Comparison of ENCODE assay signal across 5 cellular contexts in the genomic region with DNA sequence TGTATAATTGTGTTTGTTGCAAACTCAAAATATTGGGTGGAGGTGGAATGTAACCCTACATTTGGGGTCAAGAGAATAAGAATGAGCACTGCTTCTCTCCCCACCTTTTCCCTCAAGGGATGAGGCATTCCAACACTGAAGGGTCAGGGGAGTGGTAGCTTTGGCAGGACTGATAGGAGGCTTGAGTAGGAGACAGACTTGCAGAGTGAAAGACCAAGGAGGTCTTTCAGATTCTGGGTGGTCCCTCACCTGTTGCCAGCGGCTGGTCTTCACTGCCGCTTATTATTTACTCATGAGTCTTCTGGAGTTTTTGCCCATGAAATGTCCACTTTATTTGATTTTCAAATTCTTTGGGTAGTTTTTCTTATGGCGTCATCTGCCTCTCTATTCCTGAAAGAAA.
"Had no signal": no experiment of that assay in that cellular context is flagged by ENCODE, and none has a peak within 500 bp of the region (broad histone marks: within the 10 kb centered on the region; RNA-seq: fewer than 3 reads in every experiment).

No MANE protein-coding gene starts in this region.

- ATAC-seq: GM23338 had no signal

- H3K27ac Mint-ChIP-seq: GM23338, H9, IgD-negative memory B cell had no signal

- DNase-seq: H9, HCEC 1CT, KBM-7 had no signal

- H3K27me3 Mint-ChIP-seq: IgD-negative memory B cell had no signal

- H3K4me3 Mint-ChIP-seq: GM23338, H9, IgD-negative memory B cell had no signal

- H3K4me1 Mint-ChIP-seq: IgD-negative memory B cell had no signal
